In the genomic region with DNA sequence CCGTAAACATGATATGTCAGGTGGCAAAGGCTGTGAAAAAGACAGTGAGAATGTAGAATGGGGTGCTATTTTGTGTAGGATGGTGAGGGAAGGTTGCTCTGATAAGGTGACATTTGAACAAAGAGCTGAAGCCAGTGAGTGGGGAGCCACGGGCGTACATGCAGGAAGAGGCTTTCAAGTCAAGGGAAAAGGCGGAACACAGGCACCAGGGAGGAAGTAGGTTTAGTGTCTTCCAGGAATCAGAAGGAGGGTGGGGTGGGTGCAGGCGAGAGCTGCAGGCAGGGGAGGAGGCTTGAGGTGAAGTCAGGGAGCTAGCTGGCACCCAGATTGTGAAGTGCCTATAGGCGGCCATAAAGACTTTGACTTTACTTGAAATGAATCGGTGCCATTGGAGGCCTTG, we compare ENCODE assay signal across 32 cellular contexts.
"Had no signal": no experiment of that assay in that cellular context is flagged by ENCODE, and none has a peak within 500 bp of the region (broad histone marks: within the 10 kb centered on the region; RNA-seq: fewer than 3 reads in every experiment).

No MANE protein-coding gene starts in this region.

- H3K27ac Mint-ChIP-seq: immature natural killer cell; mesothelial cell of epicardium; naive B cell; nephron progenitor cell; neural progenitor cell; stimulated activated naive B cell treated with anti-CD40 and anti-IgM and Interleukin-4, amounts not matched to agents 10 μg/mL and 1 μg/mL and 100 μg/mL, for 72 hours; stimulated activated naive CD8-positive, alpha-beta T cell treated with anti-CD3 and anti-CD28 coated beads, Interleukin-15, Interleukin-2, amounts not matched to agents 100 ng/mL and 50 ng/mL, for 24 hours had no signal

- H3K4me3 ChIP-seq: left lung, lung, neural progenitor cell, psoas muscle, right atrium auricular region, right lobe of liver, smooth muscle cell, suprapubic skin, thoracic aorta, tibial artery, upper lobe of right lung had no signal

- ATAC-seq: left colon; left lung; natural killer cell; psoas muscle; right lobe of liver; stimulated activated naive B cell treated with anti-CD40 and anti-IgM and Interleukin-4, amounts not matched to agents 10 μg/mL and 1 μg/mL and 100 μg/mL, for 72 hours; upper lobe of right lung had no signal

- H3K4me1 ChIP-seq: left lung, neural progenitor cell, parathyroid adenoma, psoas muscle, right atrium auricular region, right lobe of liver, suprapubic skin, tibial artery, upper lobe of right lung had no signal

- H3K27ac ChIP-seq: left lung, neural progenitor cell, neutrophil, parathyroid adenoma, psoas muscle, right atrium auricular region, right lobe of liver, suprapubic skin, thoracic aorta, tibial artery, upper lobe of right lung had no signal

- H3K4me1 Mint-ChIP-seq: mesothelial cell of epicardium, nephron progenitor cell, neural progenitor cell had no signal

- H3K9ac ChIP-seq: neural progenitor cell, parathyroid adenoma had no signal

- H2AFZ ChIP-seq: neural progenitor cell, parathyroid adenoma had no signal

- H3K27me3 Mint-ChIP-seq: naive B cell; stimulated activated naive B cell treated with anti-CD40 and anti-IgM and Interleukin-4, amounts not matched to agents 10 μg/mL and 1 μg/mL and 100 μg/mL, for 72 hours; stimulated activated naive CD8-positive, alpha-beta T cell treated with anti-CD3 and anti-CD28 coated beads, Interleukin-15, Interleukin-2, amounts not matched to agents 100 ng/mL and 50 ng/mL, for 24 hours had no signal

- FAIRE-seq: islet of Langerhans, kidney, urothelium cell line had no signal

- DNase-seq: hypothalamus; immature natural killer cell; kidney; left colon; left lung; mesendoderm; naive B cell; natural killer cell; nephron progenitor cell; occipital lobe; psoas muscle; right lobe of liver; stimulated activated CD4-positive, alpha-beta T cell treated with anti-CD3 and anti-CD28 coated beads, Interleukin-1b, Interleukin-23, amount 100 ng/mL, for 48 hours; stimulated activated CD4-positive, alpha-beta T cell treated with anti-CD3 and anti-CD28 coated beads, Interleukin-2, amount 100 ng/mL, for 48 hours; stimulated activated CD4-positive, alpha-beta T cell treated with anti-CD3 and anti-CD28 coated beads, Interleukin-4, amount 100 ng/mL, for 4 hours; stimulated activated CD8-positive, alpha-beta memory T cell treated with anti-CD3 and anti-CD28 coated beads, Interleukin-4, amount 100 ng/mL, for 48 hours; stimulated activated naive B cell treated with anti-CD40 and anti-IgM and Interleukin-4, amounts not matched to agents 10 μg/mL and 1 μg/mL and 100 μg/mL, for 72 hours; tibial artery; trophoblast cell; upper lobe of right lung had no signal

- H3K4me2 ChIP-seq: neural progenitor cell, smooth muscle cell had no signal

- H3K4me3 Mint-ChIP-seq: immature natural killer cell; mesothelial cell of epicardium; natural killer cell; nephron progenitor cell; neural progenitor cell; stimulated activated naive B cell treated with anti-CD40 and anti-IgM and Interleukin-4, amounts not matched to agents 10 μg/mL and 1 μg/mL and 100 μg/mL, for 72 hours; stimulated activated naive CD8-positive, alpha-beta T cell treated with anti-CD3 and anti-CD28 coated beads, Interleukin-15, Interleukin-2, amounts not matched to agents 100 ng/mL and 50 ng/mL, for 24 hours had no signal

- H3K27me3 ChIP-seq: left lung, neural progenitor cell, neutrophil, right atrium auricular region, right lobe of liver, suprapubic skin, tibial artery, upper lobe of right lung had no signal
